ENCODE assay signal across 20 cellular contexts in genomic region chr9:80561526-80561925, GRCh38.
DNase-seq lines count a peak whose midpoint lies in the region; ATAC-seq and TF ChIP-seq lines count a peak whose summit lies in the region.
"Had no signal": no experiment of that assay in that cellular context is flagged by ENCODE, and none has a peak within 500 bp of the region (broad histone marks: within the 10 kb centered on the region; RNA-seq: fewer than 3 reads in every experiment).

No MANE protein-coding gene starts in this region.

- TF ChIP-seq CTCF in RWPE2 (IDR thresholded peaks at IDR 0.05; ENCODE audit: poor library complexity, severe bottlenecking): no peak
- no peak for TF ChIP-seq CTCF in epithelial cell of esophagus (IDR thresholded peaks at IDR 0.05; ENCODE audit: insufficient read depth, low read depth, low read length, missing control alignments)
- TF ChIP-seq CTCF in glutamatergic neuron (IDR thresholded peaks at IDR 0.05; ENCODE audit: partially characterized antibody, unreplicated experiment): no peak
- TF ChIP-seq CTCF in dorsolateral prefrontal cortex (IDR thresholded peaks at IDR 0.05 in 54 of 56, conservative IDR thresholded peaks at IDR 0.05 in 2 of 56; ENCODE audit: low read depth in 1 of 56, partially characterized antibody in 56 of 56): no peak
- TF ChIP-seq CTCF in mucosa of descending colon (IDR thresholded peaks at IDR 0.05): no peak

- H3K4me1 ChIP-seq in RWPE2 (ENCODE audit: insufficient read depth, poor library complexity, severe bottlenecking) (peaks cover 38% of the 10 kb centered on the region), mucosa of descending colon (ENCODE audit: low read depth) (no peaks in the 10 kb centered on the region)

- H3K27ac ChIP-seq in RWPE2 (ENCODE audit: poor library complexity, severe bottlenecking) (peak overlapping the region; percentile 57), dorsolateral prefrontal cortex (no peak overlapping the region)
- H3K27ac ChIP-seq: 22Rv1, PC-9, SJCRH30 had no signal

- H3K27me3 Mint-ChIP-seq in glutamatergic neuron (ENCODE audit: unreplicated experiment): no peaks in the 10 kb centered on the region
- H3K27me3 Mint-ChIP-seq: B cell; CD4-positive, CD25-positive, alpha-beta regulatory T cell had no signal

- no peaks in the 10 kb centered on the region for H3K9me3 Mint-ChIP-seq in glutamatergic neuron (ENCODE audit: unreplicated experiment)

- H3K4me3 ChIP-seq in RWPE2 (ENCODE audit: severe bottlenecking) (no peak overlapping the region), epithelial cell of esophagus (ENCODE audit: low read length) (no peak overlapping the region), dorsolateral prefrontal cortex (no peak overlapping the region), mucosa of descending colon (no peak overlapping the region)
- H3K4me3 ChIP-seq: PC-9, SJCRH30 had no signal

- intact Hi-C loops in dorsolateral prefrontal cortex (cut with DNase I): no loop called here
- intact Hi-C loops in mucosa of descending colon (cut with DNase I, micrococcal nuclease): no loop called here

- DNase-seq in NCI-H446 treated with DMSO at 0.1 percent for 48 hours (lab: John Stamatoyannopoulos, UW) (peak; percentile 0), NCI-H446 (lab: John Stamatoyannopoulos, UW) (no peak), RWPE2 (ENCODE audit: low spot score) (no peak), epithelial cell of esophagus (ENCODE audit: low read depth) (peak; percentile 64), glutamatergic neuron (no peak), dorsolateral prefrontal cortex (no peak), mucosa of descending colon (no peak), SKM-1 treated with dmso at 0.1 percent for 144 hours (lab: John Stamatoyannopoulos, UW; ENCODE audit: unreplicated experiment) (no peak)
- DNase-seq: CD4-positive, CD25-positive, alpha-beta regulatory T cell; COR-L47; GOT3; KBM-7; NCI-H1417 treated with DMSO at 0.1 percent for 48 hours; NCI-H1930; NCI-H226; NCI-H526; PC-9; SJCRH30 had no signal

- ATAC-seq in RWPE2 (ENCODE audit: low read depth): peak; percentile 90
- no peak for ATAC-seq in mucosa of descending colon

- no peaks in the 10 kb centered on the region for H3K4me1 Mint-ChIP-seq in glutamatergic neuron (ENCODE audit: low read depth, unreplicated experiment)
- H3K4me1 Mint-ChIP-seq: B cell; CD4-positive, CD25-positive, alpha-beta regulatory T cell had no signal

- H3K36me3 ChIP-seq in RWPE2 (ENCODE audit: low read depth) (no peaks in the 10 kb centered on the region), mucosa of descending colon (ENCODE audit: low read depth) (no peaks in the 10 kb centered on the region)
- H3K36me3 ChIP-seq: SJCRH30 had no signal

- no peak overlapping the region for H3K27ac Mint-ChIP-seq in glutamatergic neuron (ENCODE audit: unreplicated experiment)
- H3K27ac Mint-ChIP-seq: B cell; CD4-positive, CD25-positive, alpha-beta regulatory T cell had no signal

- H3K4me3 Mint-ChIP-seq in glutamatergic neuron (ENCODE audit: unreplicated experiment): no peak overlapping the region
- H3K4me3 Mint-ChIP-seq: B cell; CD4-positive, CD25-positive, alpha-beta regulatory T cell had no signal

- no peaks in the 10 kb centered on the region for H3K9me3 ChIP-seq in RWPE2 (ENCODE audit: severe bottlenecking)
- peaks cover 4% of the 10 kb centered on the region for H3K9me3 ChIP-seq in mucosa of descending colon
- H3K9me3 ChIP-seq: SJCRH30 had no signal

- H3K27me3 ChIP-seq in RWPE2 (ENCODE audit: insufficient read depth, poor library complexity, severe bottlenecking) (no peaks in the 10 kb centered on the region), dorsolateral prefrontal cortex (no peaks in the 10 kb centered on the region)
- H3K27me3 ChIP-seq: SJCRH30 had no signal

- peaks cover 5% of the 10 kb centered on the region for H3K36me3 Mint-ChIP-seq in glutamatergic neuron (ENCODE audit: unreplicated experiment)
- H3K36me3 Mint-ChIP-seq: CD4-positive, CD25-positive, alpha-beta regulatory T cell had no signal

Comparison
In these comparisons a context has a peak if more than half of its experiments do, and no peak if none do; other contexts are left out.
1. DNase-seq: peak in NCI-H446 treated with DMSO at 0.1 percent for 48 hours (single experiment) and epithelial cell of esophagus (single experiment); none in NCI-H446 (0 of 2), RWPE2 (single experiment), glutamatergic neuron (single experiment), dorsolateral prefrontal cortex (0 of 10), mucosa of descending colon (0 of 3) and SKM-1 treated with dmso at 0.1 percent for 144 hours (single experiment).